ENCODE assay signal across 10 cellular contexts in the genomic region with DNA sequence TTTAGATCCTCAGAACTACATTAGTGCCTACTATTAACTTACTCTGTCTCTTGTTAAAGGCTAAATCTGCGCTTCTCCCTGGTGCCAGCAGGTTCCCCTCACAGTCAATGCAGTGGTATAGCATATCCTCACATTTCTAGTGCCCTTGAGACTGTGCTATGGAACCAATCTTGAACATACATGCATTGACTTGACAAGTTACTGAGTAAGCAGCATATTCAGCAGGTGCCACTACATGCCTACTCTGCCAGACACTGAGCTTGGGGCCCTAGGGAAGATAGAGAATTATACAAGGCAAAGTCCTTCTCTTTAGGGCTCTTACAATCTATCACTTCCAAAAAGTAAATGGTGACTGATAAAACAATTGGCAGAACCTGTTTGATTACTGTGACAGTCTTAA. TPM values are rescaled to one million over a fixed set of nuclear protein-coding genes. Genes with fewer than 3 reads are reported as not detected.
DNase-seq lines count a peak whose midpoint lies in the region; ATAC-seq lines count a peak whose summit lies in the region.
"Had no signal": no experiment of that assay in that cellular context is flagged by ENCODE, and none has a peak within 500 bp of the region (broad histone marks: within the 10 kb centered on the region; RNA-seq: fewer than 3 reads in every experiment).

No MANE protein-coding gene starts in this region.

- H3K27me3 ChIP-seq in Karpas-422 (ENCODE audit: low read length) (no peaks in the 10 kb centered on the region), adipocyte (replicated peaks; ENCODE audit: control insufficient read depth, insufficient read depth, low read length) (no peaks in the 10 kb centered on the region)

- H2AFZ ChIP-seq in Karpas-422 (ENCODE audit: low read length), result no peak overlapping the region

- no peak overlapping the region for H3K4me2 ChIP-seq in Karpas-422 (ENCODE audit: low read depth, low read length, poor library complexity, severe bottlenecking)

- no peaks in the 10 kb centered on the region for H3K79me2 ChIP-seq in Karpas-422 (ENCODE audit: low read length)

- peaks cover 21 to 39% (median 38%) of the 10 kb centered on the region in 3 donors for H3K4me1 Mint-ChIP-seq in naive B cell

- H3K9me2 ChIP-seq in Karpas-422 (replicated peaks; ENCODE audit: insufficient read depth, low read length), result no peaks in the 10 kb centered on the region

- no peaks in the 10 kb centered on the region for H3K9me3 ChIP-seq in Karpas-422 (ENCODE audit: low read length)
- H3K9me3 ChIP-seq in adipocyte (ENCODE audit: control insufficient read depth, low read length), result no peaks in the 10 kb centered on the region

- H3K4me3 ChIP-seq in Karpas-422 (ENCODE audit: low read length), result no peak overlapping the region
- H3K4me3 ChIP-seq in adipocyte (ENCODE audit: low read length), result peak overlapping the region; percentile 83

- H3K27ac ChIP-seq in Karpas-422 (ENCODE audit: low read length), result no peak overlapping the region

- H3K9ac ChIP-seq in Karpas-422 (ENCODE audit: low read length) (no peak overlapping the region), adipocyte (ENCODE audit: low read length) (no peak overlapping the region)

- peak overlapping the region in 5 of 8 donors; percentile 7 to 83 (median 42) for H3K4me3 Mint-ChIP-seq in naive B cell

- no peaks in the 10 kb centered on the region for H4K20me1 ChIP-seq in Karpas-422 (ENCODE audit: insufficient read depth, low read depth, low read length)

- H3K27me3 Mint-ChIP-seq in naive B cell, result no peaks in the 10 kb centered on the region
- H3K27me3 Mint-ChIP-seq: IgD-negative memory B cell had no signal

- ATAC-seq in naive B cell (ENCODE audit: low read depth in 2 of 2) (no peak), GM19351 (IDR thresholded peaks at IDR 0.05; ENCODE audit: unreplicated experiment) (no peak)

- peak; percentile 58 for DNase-seq in DMS79 treated with DMSO at 0.1 percent for 48 hours (lab: John Stamatoyannopoulos, UW)
- DNase-seq in Karpas-422, result peak; percentile 45
- DNase-seq in adipocyte (ENCODE audit: low read depth), result no peak
- DNase-seq in naive B cell, result no peak
- DNase-seq in mesenteric fat pad (ENCODE audit: low spot score), result no peak
- no peak for DNase-seq in dedifferentiated amniotic fluid mesenchymal stem cell (ENCODE audit: extremely low spot score)
- DNase-seq in stimulated activated CD4-positive, alpha-beta T cell treated with anti-CD3 and anti-CD28 coated beads, Interleukin-2, amount 100 ng/mL, for 24 hours, result no peak

- no peaks in the 10 kb centered on the region for H3K36me3 ChIP-seq in Karpas-422 (ENCODE audit: insufficient read depth, low read length)
- H3K36me3 ChIP-seq in adipocyte (ENCODE audit: control insufficient read depth, insufficient read depth, low read length, severe bottlenecking), result peaks cover 2% of the 10 kb centered on the region

- H3K36me3 Mint-ChIP-seq in naive B cell, result no peaks in the 10 kb centered on the region

- H3K4me1 ChIP-seq in Karpas-422 (ENCODE audit: low read length) (peaks cover 10% of the 10 kb centered on the region), adipocyte (ENCODE audit: control insufficient read depth, insufficient read depth, low read length) (peaks cover 41% of the 10 kb centered on the region)

- peak overlapping the region in 1 of 6 donors; percentile 20 for H3K27ac Mint-ChIP-seq in naive B cell
- H3K27ac Mint-ChIP-seq: IgD-negative memory B cell had no signal

- no peaks in the 10 kb centered on the region for H3K9me3 Mint-ChIP-seq in naive B cell
- H3K9me3 Mint-ChIP-seq: IgD-negative memory B cell had no signal

RNA-seq across cellular contexts. Expression of a gene that starts 3.2 kb away (rescaled TPM):
- 0.34 and 0.90 TPM in 2 replicates for total RNA-seq in Karpas-422 (2014; rRNA removed; shearing (Covaris generic); ENCODE audit: low replicate concordance)
- 1 to 10 TPM in 3 of 6 donors, under 1 TPM in 3; 0.06 to 1.2 (median 1.00) TPM for polyA plus RNA-seq in naive B cell (ENCODE audit: low read depth in 6 of 6)
- 5.5 TPM for total RNA-seq in mesenteric fat pad

RNA-seq across cellular contexts. Expression of a gene that starts 20.3 kb away (rescaled TPM):
- total RNA-seq in Karpas-422 (2014; rRNA removed; shearing (Covaris generic); ENCODE audit: low replicate concordance), result 0.30 TPM in 1 of 2 replicates, not detected in the other
- polyA plus RNA-seq in naive B cell (ENCODE audit: low read depth in 6 of 6), result under 1 TPM in 4 of 6 donors, not detected in 2; 0.33 to 0.89 (median 0.59) TPM
- 1.5 TPM for total RNA-seq in mesenteric fat pad

RNA-seq across cellular contexts. Expression of a gene that starts 34.6 kb away (rescaled TPM):
- total RNA-seq in Karpas-422 (2014; rRNA removed; shearing (Covaris generic); ENCODE audit: low replicate concordance), result not detected in 2 replicates
- not detected for polyA plus RNA-seq in naive B cell (ENCODE audit: low read depth in 6 of 6)
- total RNA-seq in mesenteric fat pad, result not detected
- total RNA-seq: fibroblast of villous mesenchyme had no signal
- polyA plus RNA-seq: IgD-negative memory B cell had no signal

RNA-seq across cellular contexts. Expression of a gene that starts 53.1 kb away (rescaled TPM):
- total RNA-seq in Karpas-422 (2014; rRNA removed; shearing (Covaris generic); ENCODE audit: low replicate concordance), result 60.8 and 112 TPM in 2 replicates
- 10 to 100 TPM; 36.1 to 64.2 (median 51.3) TPM for polyA plus RNA-seq in naive B cell (ENCODE audit: low read depth in 6 of 6)
- total RNA-seq in mesenteric fat pad, result 10.1 TPM

RNA-seq across cellular contexts. Expression of a gene that starts 53.2 kb away (rescaled TPM):
- 64.5 and 115 TPM in 2 replicates for total RNA-seq in Karpas-422 (2014; rRNA removed; shearing (Covaris generic); ENCODE audit: low replicate concordance)
- polyA plus RNA-seq in naive B cell (ENCODE audit: low read depth in 6 of 6), result 10 to 100 TPM in 5 of 6 donors, 1 to 10 TPM in 1; 9.7 to 19.5 (median 14.9) TPM
- total RNA-seq in mesenteric fat pad, result 14.1 TPM

Comparison
In these comparisons a context has a peak if more than half of its experiments do, and no peak if none do; other contexts are left out.
1. DNase-seq: peak in DMS79 treated with DMSO at 0.1 percent for 48 hours (single experiment) and Karpas-422 (single experiment); none in adipocyte (single experiment), naive B cell (single experiment), mesenteric fat pad (single experiment), dedifferentiated amniotic fluid mesenchymal stem cell (single experiment) and stimulated activated CD4-positive, alpha-beta T cell treated with anti-CD3 and anti-CD28 coated beads, Interleukin-2, amount 100 ng/mL, for 24 hours (0 of 2).